ENCODE assay signal across 9 cellular contexts in genomic region chr13:48979892-48980291, GRCh38. TPM values are rescaled to one million over a fixed set of nuclear protein-coding genes. Genes with fewer than 3 reads are reported as not detected.
DNase-seq lines count a peak whose midpoint lies in the region; ATAC-seq, FAIRE-seq and TF ChIP-seq lines count a peak whose summit lies in the region.
"Had no signal": no experiment of that assay in that cellular context is flagged by ENCODE, and none has a peak within 500 bp of the region (broad histone marks: within the 10 kb centered on the region; RNA-seq: fewer than 3 reads in every experiment).

No MANE protein-coding gene starts in this region.

- peak overlapping the region; percentile 83 for H3K27ac ChIP-seq in GM12878 (ENCODE audit: control insufficient read depth, insufficient read depth)
- H3K27ac ChIP-seq: brain microvascular endothelial cell had no signal

- no peaks in the 10 kb centered on the region for H3K27me3 Mint-ChIP-seq in mesothelial cell of epicardium (ENCODE audit: low read depth)

- TF ChIP-seq RAD21 in GM12878 (IDR thresholded peaks at IDR 0.05; ENCODE audit: insufficient read depth, low read depth, low read length) = peak; percentile 7; the same call in 1 of the 2 replicates

- SMC1A ChIA-PET in GM12878 (lab: Charles Lee; ENCODE audit: uncharacterized antibody, unreplicated experiment) = interaction anchor here (0.7 to 3.8 kb wide), 13 partner anchors 9 to 166 kb away, joined by 3 to 30 read pairs (median 3); no protein-coding TSS in a partner anchor

- WGBS in GM12878 (ENCODE audit: insufficient coverage, insufficient replicate concordance, low lambda C conversion rate, missing lambda C conversion rate) = 0% methylated on average over 2 of the region's 2 CpGs

- POLR2A ChIA-PET in GM12878 (lab: Charles Lee) = interaction anchor here (0.9 to 1.3 kb wide), 2 partner anchors 14 to 131 kb away, joined by 3 to 5 read pairs; no protein-coding TSS in a partner anchor

- peak; percentile 74; a peak in 2 of 4 replicates for TF ChIP-seq EP300 in GM12878 (IDR thresholded peaks at IDR 0.05; ENCODE audit: borderline replicate concordance in 1 of 2, control insufficient read depth in 1 of 2, low read depth in 2 of 2, low read length in 2 of 2)

- in situ Hi-C loops in GM12878 (cut with MboI) = loop anchor here (10.0 kb wide), 1 partner anchor 475 kb away; no protein-coding TSS in a partner anchor

- RAD21 ChIA-PET in GM12878 (lab: Charles Lee; ENCODE audit: unreplicated experiment) = interaction anchor here (0.9 to 2.1 kb wide), 4 partner anchors 14 to 160 kb away, joined by 3 to 7 read pairs (median 5); no protein-coding TSS in a partner anchor

- H4K20me1 ChIP-seq in GM12878 (ENCODE audit: control insufficient read depth, insufficient read depth) = no peaks in the 10 kb centered on the region

- DNase-seq in GM12891 (ENCODE audit: insufficient read length, low spot score) (peak; percentile 14), GM12878 (ENCODE audit: low read depth, low spot score) (no peak), mesothelial cell of epicardium (ENCODE audit: low spot score in 2 of 2, unreplicated experiment in 2 of 2) (no peak), ureter (ENCODE audit: low spot score) (no peak), cerebellum (ENCODE audit: low spot score) (no peak), HUDEP-2 (lab: John Stamatoyannopoulos, UW; ENCODE audit: unreplicated experiment in 76 of 76) (no peak)
- DNase-seq: brain microvascular endothelial cell had no signal

- peaks cover 85% of the 10 kb centered on the region for H3K79me2 ChIP-seq in GM12878 (ENCODE audit: control insufficient read depth, insufficient read depth, low read length)

- H3K9me3 ChIP-seq in GM12878 (replicated peaks; ENCODE audit: control insufficient read depth, insufficient read depth, low read length) = peaks cover 1% of the 10 kb centered on the region; the same call in 2 of the 3 replicates

- no peak overlapping the region for H3K27ac Mint-ChIP-seq in mesothelial cell of epicardium

- H3K4me1 Mint-ChIP-seq in mesothelial cell of epicardium = peaks cover 29% of the 10 kb centered on the region

- peak overlapping the region; percentile 85 for H3K4me2 ChIP-seq in GM12878 (ENCODE audit: control insufficient read depth, insufficient read depth)

- peak overlapping the region; percentile 80 for H3K4me3 ChIP-seq in GM12878

- no TSS peak for BruUV-seq in GM12878 (replicated peaks; lab: Mats Ljungman, UMichigan)

- no peaks in the 10 kb centered on the region for H3K36me3 Mint-ChIP-seq in mesothelial cell of epicardium

- H3K4me3 Mint-ChIP-seq in mesothelial cell of epicardium = no peak overlapping the region

- 0 out of 4 replicates have a peak, but pooled peaks cover 0 to 2% of the 10 kb centered on the region in 2 experiments for H3K36me3 ChIP-seq in GM12878 (ENCODE audit: control insufficient read depth in 2 of 2, insufficient read depth in 2 of 2, low read length in 1 of 2)
- H3K36me3 ChIP-seq: brain microvascular endothelial cell had no signal

- H3K9ac ChIP-seq in GM12878 (ENCODE audit: control insufficient read depth, insufficient read depth, low read length) = peak overlapping the region; percentile 13; the same call in 1 of the 2 replicates

- no peak for TF ChIP-seq CTCF in GM12878 (IDR thresholded peaks at IDR 0.05 in 2 of 3, conservative IDR thresholded peaks at IDR 0.05 in 1 of 3; ENCODE audit: control insufficient read depth in 2 of 3, extremely low read depth in 1 of 3, insufficient read depth in 1 of 3, low read depth in 3 of 3, low read length in 3 of 3)
- no peak for TF ChIP-seq CTCF in mesothelial cell of epicardium (IDR thresholded peaks at IDR 0.05; ENCODE audit: unreplicated experiment)

- no peak for TF ChIP-seq POLR2A in GM12891 (IDR thresholded peaks at IDR 0.05; ENCODE audit: low read depth, low read length)
- no peak for TF ChIP-seq POLR2A in GM12878 (IDR thresholded peaks at IDR 0.05; ENCODE audit: low read depth, low read length)

- no peaks in the 10 kb centered on the region for H3K27me3 ChIP-seq in GM12878 (replicated peaks in 1 of 2; ENCODE audit: control insufficient read depth in 2 of 2, insufficient read depth in 2 of 2, low read length in 1 of 2)
- H3K27me3 ChIP-seq: brain microvascular endothelial cell had no signal

- CTCF ChIA-PET in GM12878 (lab: Yijun Ruan, JAX) = no interaction called here

- peak; percentile 41 for ATAC-seq in GM21390 (IDR thresholded peaks at IDR 0.05; ENCODE audit: unreplicated experiment)
- peak; percentile 55 for ATAC-seq in HG03460 (IDR thresholded peaks at IDR 0.05; ENCODE audit: unreplicated experiment)
- ATAC-seq in GM12878 = peak; percentile 57

- H3K4me1 ChIP-seq in GM12878 (ENCODE audit: control insufficient read depth, insufficient read depth, low read length) = peaks cover 6% of the 10 kb centered on the region; the same call in 1 of the 2 replicates

- intact Hi-C loops in GM12878 (cut with micrococcal nuclease; ENCODE audit: unreplicated experiment) = loop anchor here (5.0 kb wide), 2 partner anchors 102 to 132 kb away; no protein-coding TSS in a partner anchor

- H3K9me3 Mint-ChIP-seq in mesothelial cell of epicardium = no peaks in the 10 kb centered on the region

- no peak overlapping the region for H2AFZ ChIP-seq in GM12878 (ENCODE audit: control insufficient read depth, low read depth, low read length)

- FAIRE-seq in GM12891 (lab: Jason Lieb, UNC) = peak; percentile 55
- no peak for FAIRE-seq in GM12878 (lab: Jason Lieb, UNC)

TF ChIP-seq in GM12891, 5 proteins besides CTCF, POLR2A, EP300 and RAD21:
- no peak for TF ChIP-seq POU2F2 (IDR thresholded peaks at IDR 0.05; ENCODE audit: low read depth, low read length)
- TF ChIP-seq SPI1 (IDR thresholded peaks at IDR 0.05; ENCODE audit: low read depth, low read length) = peak; percentile 97
TF ChIP-seq in GM12891: peak in this region for 1.

TF ChIP-seq in GM12878, 131 proteins besides CTCF, POLR2A, EP300 and RAD21 (continues in another document):
- no peak for TF ChIP-seq TCF12 (IDR thresholded peaks at IDR 0.05; ENCODE audit: low read depth, low read length)
- peak; percentile 86 for TF ChIP-seq CREM (IDR thresholded peaks at IDR 0.05; ENCODE audit: low read depth)
- TF ChIP-seq SMAD1 (IDR thresholded peaks at IDR 0.05; ENCODE audit: low read depth, partially characterized antibody) = no peak
- TF ChIP-seq CHD4 (IDR thresholded peaks at IDR 0.05) = no peak
- no peak for TF ChIP-seq STAT1 (conservative IDR thresholded peaks at IDR 0.05)
- peak; percentile 74; the same call in 1 of the 2 replicates for TF ChIP-seq IRF4 (IDR thresholded peaks at IDR 0.05; ENCODE audit: low read depth, low read length)
- TF ChIP-seq NFXL1 (IDR thresholded peaks at IDR 0.05; ENCODE audit: borderline replicate concordance) = no peak
- TF ChIP-seq EED (IDR thresholded peaks at IDR 0.05; ENCODE audit: low read depth) = 0 out of 2 replicates have a peak, but pooled peaks have one; percentile 35
- TF ChIP-seq IRF3 (IDR thresholded peaks at IDR 0.05) = no peak
- TF ChIP-seq RB1 (IDR thresholded peaks at IDR 0.05; ENCODE audit: borderline replicate concordance) = no peak
- no peak for TF ChIP-seq PKNOX1 (IDR thresholded peaks at IDR 0.05)

RNA-seq across cellular contexts. Expression of gene FNDC3A, which starts 4.2 kb away (rescaled TPM):
- 12.8 TPM for polyA plus RNA-seq in GM12891 (2012; ENCODE audit: low read depth, missing spikeins)
- 139 and 143 TPM in 2 replicates for total RNA-seq in GM12878 (2013; cell fraction: nucleolus; rRNA removed)
- total RNA-seq in GM12878 (2014; rRNA removed) (25.0 and 27.9 TPM in 2 replicates), GM12878 (2014; rRNA removed; fragmentation: Illumina TruSeq; extraction: Trizol) (32.2 and 33.6 TPM in 2 replicates), GM12878 (2021) (23.6 and 26.2 TPM in 2 replicates), mesothelial cell of epicardium (94.1 to 96.6 TPM (median 94.7 TPM) in 3 replicates), ureter (76.5 TPM), cerebellum (79.8 TPM)
- 16.8 TPM for polyA plus RNA-seq in GM12878 (2011; ENCODE audit: low read depth)
- polyA plus RNA-seq in GM12878 (2011; rRNA removed) (46.4 and 63.8 TPM in 2 replicates), GM12878 (2014; fragmentation: Illumina TruSeq; extraction: Trizol) (29.2 and 36.0 TPM in 2 replicates), GM12878 (2014; fragmentation: Nextera tagmentation; extraction: Ambion mirVana) (1 to 10 TPM; 6.3 to 8.4 TPM), GM12878 (2014; rRNA removed) (15.6 and 20.5 TPM in 2 replicates), GM12878 (2016; fragmentation: Nextera tagmentation; extraction: Ambion mirVana) (10 to 100 TPM; 14.6 to 15.7 TPM)
- polyA plus RNA-seq in GM12878 (2011; cell fraction: cytosol; rRNA removed) = 20.2 and 24.0 TPM in 2 replicates
- 44.8 and 48.2 TPM in 2 replicates for polyA plus RNA-seq in GM12878 (2011; cell fraction: nucleus; rRNA removed)
- polyA plus RNA-seq in GM12878 (2012) = 17.2 and 24.4 TPM in 2 replicates
- polyA minus RNA-seq in GM12878 (2011; rRNA and poly(A)+ RNA removed) = 84.8 and 124 TPM in 2 replicates
- polyA minus RNA-seq in GM12878 (2011; cell fraction: cytosol; rRNA and poly(A)+ RNA removed) = 18.0 and 19.6 TPM in 2 replicates
- 46.8 and 64.9 TPM in 2 replicates for polyA minus RNA-seq in GM12878 (2011; cell fraction: nucleus; rRNA and poly(A)+ RNA removed)
